In the genomic region with DNA sequence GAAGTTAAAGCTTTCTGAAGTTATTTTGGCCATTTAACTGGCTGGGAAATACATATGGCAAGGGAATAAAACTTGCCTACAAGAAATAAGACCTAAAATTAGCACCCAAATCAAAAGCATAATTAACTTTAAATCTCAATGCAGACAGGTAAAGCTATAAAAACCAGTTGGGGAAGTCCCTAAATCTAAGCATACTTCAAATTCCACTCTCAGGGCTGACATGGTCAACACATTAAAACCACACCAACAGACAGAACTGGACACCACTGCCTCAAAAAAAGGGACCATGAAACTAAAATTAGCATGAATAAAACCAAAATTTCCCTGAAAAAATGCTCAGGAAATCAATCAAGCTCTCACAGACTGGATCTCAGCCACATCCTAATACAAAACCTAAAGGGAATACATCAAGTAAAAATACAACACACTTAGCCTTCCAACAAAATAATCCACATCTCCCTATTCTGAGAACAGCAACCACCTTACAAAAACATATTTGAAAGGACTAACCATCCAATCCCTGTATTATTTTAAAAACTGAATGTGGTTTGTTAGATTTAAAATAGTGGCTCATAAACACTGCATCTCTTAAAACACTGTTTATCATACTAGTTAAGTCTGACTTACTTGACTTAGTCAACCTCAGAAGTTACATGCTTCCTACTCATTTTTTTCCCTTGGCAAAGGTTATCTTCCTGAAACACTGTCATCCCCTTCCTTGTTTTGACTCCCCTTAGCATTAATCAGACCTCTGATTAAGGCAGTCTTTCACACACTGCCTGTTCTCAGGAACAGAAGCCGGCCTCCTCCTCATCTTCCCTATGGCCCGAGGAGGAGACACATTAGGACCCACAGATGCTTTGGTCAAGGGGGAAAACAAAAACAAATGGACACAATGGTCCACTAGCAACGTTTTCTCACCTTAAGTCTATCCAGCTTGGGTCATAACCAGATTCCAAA, we compare ENCODE assay signal across 8 cellular contexts. TPM values are rescaled to one million over a fixed set of nuclear protein-coding genes. Genes with fewer than 3 reads are reported as not detected.
DNase-seq lines count a peak whose midpoint lies in the region; ATAC-seq and TF ChIP-seq lines count a peak whose summit lies in the region.

No MANE protein-coding gene starts in this region.

- peak; percentile 81 for DNase-seq in ELR (ENCODE audit: low read depth)
- peak; percentile 89 for DNase-seq in RKO (ENCODE audit: low spot score)
- peak; percentile 79 for DNase-seq in epithelial cell of esophagus (ENCODE audit: low read depth)
- DNase-seq in osteocyte (ENCODE audit: extremely low spot score, unreplicated experiment), result no peak
- DNase-seq in NCI-H1092 treated with DMSO at 0.1 percent for 48 hours (lab: John Stamatoyannopoulos, UW), result no peak
- DNase-seq in iPS-NIHi7 (ENCODE audit: extremely low spot score), result no peak

- H3K36me3 Mint-ChIP-seq in osteocyte (ENCODE audit: unreplicated experiment), result peaks cover 26% of the 10 kb centered on the region

- H3K9me3 Mint-ChIP-seq in osteocyte (ENCODE audit: unreplicated experiment), result no peaks in the 10 kb centered on the region

- peak overlapping the region; percentile 72 for H3K27ac Mint-ChIP-seq in osteocyte (ENCODE audit: unreplicated experiment)

- H3K4me3 ChIP-seq in epithelial cell of esophagus (ENCODE audit: low read length), result no peak overlapping the region

- ATAC-seq in HG03571 (IDR thresholded peaks at IDR 0.05; ENCODE audit: unreplicated experiment) (no peak), GM19397 (IDR thresholded peaks at IDR 0.05; ENCODE audit: unreplicated experiment) (no peak)

- H3K27me3 Mint-ChIP-seq in osteocyte (ENCODE audit: unreplicated experiment), result no peaks in the 10 kb centered on the region

- peaks cover 91% of the 10 kb centered on the region for H3K4me1 Mint-ChIP-seq in osteocyte (ENCODE audit: unreplicated experiment)

- H3K4me3 Mint-ChIP-seq in osteocyte (ENCODE audit: unreplicated experiment), result peak overlapping the region; percentile 36

- TF ChIP-seq CTCF in epithelial cell of esophagus (IDR thresholded peaks at IDR 0.05; ENCODE audit: insufficient read depth, low read depth, low read length, missing control alignments) (no peak), osteocyte (IDR thresholded peaks at IDR 0.05) (no peak)

RNA-seq across cellular contexts. Expression of gene TRA2B, which starts 8.3 kb away (rescaled TPM):
- 90.9 and 113 TPM in 2 replicates for total RNA-seq in osteocyte

Comparison
In these comparisons a context has a peak if more than half of its experiments do, and no peak if none do; other contexts are left out.
1. DNase-seq: peak in ELR (single experiment), RKO (single experiment) and epithelial cell of esophagus (single experiment); none in osteocyte (single experiment), NCI-H1092 treated with DMSO at 0.1 percent for 48 hours (single experiment) and iPS-NIHi7 (single experiment).